Comparison of ENCODE assay signal across 9 cellular contexts in the genomic region with DNA sequence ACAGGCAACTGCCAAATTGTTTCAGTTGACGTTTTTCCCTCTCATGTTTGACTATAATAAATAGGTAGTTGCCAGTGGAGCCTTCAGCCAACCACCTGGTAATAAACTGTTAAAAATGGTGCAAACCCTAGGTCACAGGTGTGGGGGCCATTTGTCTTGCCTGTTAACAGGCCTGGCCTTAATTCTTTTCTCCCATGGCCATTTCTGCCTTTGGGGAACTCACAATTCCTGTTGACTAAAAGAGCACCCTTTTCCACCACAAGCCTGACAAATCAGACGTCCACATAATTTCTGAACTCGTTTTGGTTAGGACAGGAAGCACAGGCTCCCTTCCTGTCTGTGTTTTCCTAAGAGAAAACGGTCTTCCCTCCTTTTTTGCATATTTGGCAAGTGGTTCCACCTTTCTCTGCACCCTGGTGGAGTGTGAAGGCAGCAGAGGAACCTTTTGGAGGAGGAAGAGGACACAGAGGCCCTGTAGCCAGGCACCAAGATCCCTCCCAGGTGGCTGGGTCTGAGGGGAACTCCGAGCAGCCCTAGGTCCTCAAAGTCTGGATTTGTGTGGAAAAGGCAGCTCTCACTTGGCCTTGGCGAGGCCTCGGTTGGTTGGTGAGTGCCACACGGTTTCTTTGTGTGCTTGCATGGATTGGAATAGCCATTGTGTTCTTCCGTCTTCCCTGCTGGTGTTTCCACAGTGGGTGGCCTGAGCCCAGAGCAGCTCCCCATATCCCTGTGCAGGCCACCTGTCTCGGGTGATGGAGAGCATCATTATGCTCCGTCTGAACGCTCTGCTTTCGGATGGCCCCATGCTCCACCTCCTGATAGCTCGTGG. TPM values are rescaled to one million over a fixed set of nuclear protein-coding genes. Genes with fewer than 3 reads are reported as not detected.
DNase-seq lines count a peak whose midpoint lies in the region; FAIRE-seq and TF ChIP-seq lines count a peak whose summit lies in the region.
"Had no signal": no experiment of that assay in that cellular context is flagged by ENCODE, and none has a peak within 500 bp of the region (broad histone marks: within the 10 kb centered on the region; RNA-seq: fewer than 3 reads in every experiment).

No MANE protein-coding gene starts in this region.

- peaks cover 7 to 16% (median 11%) of the 10 kb centered on the region in 3 donors for H3K27me3 Mint-ChIP-seq in immature natural killer cell (ENCODE audit: low read depth in 3 of 3)

- DNase-seq in CD1c-positive myeloid dendritic cell (ENCODE audit: extremely low spot score): peak; percentile 46
- no peak for DNase-seq in GM19239 (ENCODE audit: insufficient read length, low spot score)
- no peak for DNase-seq in immature natural killer cell
- DNase-seq in kidney: no peak
- DNase-seq in AG08396 (ENCODE audit: low spot score): no peak
- no peak for DNase-seq in GDM1 (lab: John Stamatoyannopoulos, UW)
- no peak for DNase-seq in osteoblast (ENCODE audit: insufficient read length, low spot score, missing footprints)
- DNase-seq: anterior cingulate cortex had no signal

- peaks cover 86% of the 10 kb centered on the region for H3K79me2 ChIP-seq in SU-DHL-6 (ENCODE audit: insufficient read depth, low read length)
- H3K79me2 ChIP-seq in osteoblast (ENCODE audit: insufficient read depth, low read length): no peaks in the 10 kb centered on the region

- H3K9ac ChIP-seq in SU-DHL-6 (ENCODE audit: low read length) (peak overlapping the region; percentile 72), kidney (ENCODE audit: low read length in 2 of 2) (no peak overlapping the region)

- no peaks in the 10 kb centered on the region for H3K9me2 ChIP-seq in SU-DHL-6 (replicated peaks; ENCODE audit: insufficient read depth, low read length)

- no peak for TF ChIP-seq CTCF in SU-DHL-6 (IDR thresholded peaks at IDR 0.05; ENCODE audit: insufficient read depth, low read length, poor library complexity, severe bottlenecking)
- no peak for TF ChIP-seq CTCF in kidney (IDR thresholded peaks at IDR 0.05; ENCODE audit: borderline replicate concordance, extremely low read depth, insufficient read depth)
- no peak for TF ChIP-seq CTCF in osteoblast (IDR thresholded peaks at IDR 0.05; ENCODE audit: extremely low read depth, low read depth, low read length)

- H4K20me1 ChIP-seq in SU-DHL-6 (ENCODE audit: low read depth, low read length) (no peaks in the 10 kb centered on the region), osteoblast (ENCODE audit: insufficient read depth, low read length) (no peaks in the 10 kb centered on the region)

- H3K9me3 ChIP-seq in SU-DHL-6 (ENCODE audit: insufficient read depth, low read length) (no peaks in the 10 kb centered on the region), kidney (ENCODE audit: control insufficient read depth in 1 of 2, low read length in 2 of 2) (no peaks in the 10 kb centered on the region), osteoblast (ENCODE audit: low read depth, low read length) (no peaks in the 10 kb centered on the region)

- H3K4me1 Mint-ChIP-seq in immature natural killer cell: peaks cover 64 to 70% of the 10 kb centered on the region in 2 donors

- H3K4me2 ChIP-seq in SU-DHL-6 (ENCODE audit: low read depth, low read length, poor library complexity, severe bottlenecking) (peak overlapping the region; percentile 91), osteoblast (ENCODE audit: insufficient read depth, low read length) (no peak overlapping the region)

- no peaks in the 10 kb centered on the region for H3K4me1 ChIP-seq in kidney (ENCODE audit: control insufficient read depth in 1 of 2, insufficient read depth in 1 of 2, low read depth in 1 of 2, low read length in 2 of 2)
- H3K4me1 ChIP-seq in osteoblast (ENCODE audit: insufficient read depth, low read length): no peaks in the 10 kb centered on the region

- peak overlapping the region; percentile 81 for H3K4me3 ChIP-seq in SU-DHL-6 (ENCODE audit: insufficient read depth, low read length, poor library complexity, severe bottlenecking)
- no peak overlapping the region for H3K4me3 ChIP-seq in kidney (ENCODE audit: low read length in 2 of 2)
- H3K4me3 ChIP-seq in osteoblast (ENCODE audit: insufficient read depth, low read length): no peak overlapping the region

- intact Hi-C loops in kidney (cut with DNase I): no loop called here

- H3K36me3 ChIP-seq in SU-DHL-6 (ENCODE audit: low read length): peaks cover 5% of the 10 kb centered on the region; the same call in 1 of the 2 replicates
- H3K36me3 ChIP-seq in kidney (ENCODE audit: control insufficient read depth in 1 of 2, insufficient read depth in 2 of 2, low read length in 2 of 2): no peaks in the 10 kb centered on the region
- no peaks in the 10 kb centered on the region for H3K36me3 ChIP-seq in osteoblast (ENCODE audit: insufficient read depth, low read length)

- no peaks in the 10 kb centered on the region for H3K27me3 ChIP-seq in SU-DHL-6 (ENCODE audit: low read length)
- H3K27me3 ChIP-seq in osteoblast (ENCODE audit: insufficient read depth, low read length): peaks cover 28% of the 10 kb centered on the region

- peaks cover 16 to 27% (median 23%) of the 10 kb centered on the region in 3 donors for H3K36me3 Mint-ChIP-seq in immature natural killer cell

- peaks cover 86% of the 10 kb centered on the region for H3F3A ChIP-seq in SU-DHL-6 (ENCODE audit: insufficient read depth)

- peak; percentile 95 for FAIRE-seq in GM19239 (lab: Jason Lieb, UNC)
- FAIRE-seq in kidney (lab: Jason Lieb, UNC): no peak

- H3K9me3 Mint-ChIP-seq in immature natural killer cell: no peaks in the 10 kb centered on the region

- peak overlapping the region; percentile 88 to 97 (median 97) for H3K27ac Mint-ChIP-seq in immature natural killer cell

- H2AFZ ChIP-seq in SU-DHL-6 (ENCODE audit: low read depth, low read length, severe bottlenecking): no peak overlapping the region
- no peak overlapping the region for H2AFZ ChIP-seq in osteoblast (ENCODE audit: low read length)

- peak overlapping the region; percentile 93 for H3K27ac ChIP-seq in SU-DHL-6 (ENCODE audit: low read depth, low read length)
- no peak overlapping the region for H3K27ac ChIP-seq in kidney (ENCODE audit: low read depth in 2 of 2, low read length in 2 of 2)
- no peak overlapping the region for H3K27ac ChIP-seq in osteoblast (ENCODE audit: low read depth, low read length)

- H3K4me3 Mint-ChIP-seq in immature natural killer cell: peak overlapping the region; percentile 98 to 100 (median 99)

RNA-seq across cellular contexts. Expression of a gene that starts 4.0 kb away (rescaled TPM):
- polyA plus RNA-seq in immature natural killer cell (100 to 1,000 TPM in 1 of 3 donors, 10 to 100 TPM in 2; 79.5 to 307 (median 91.3) TPM), kidney (ENCODE audit: insufficient read depth, low read depth, low replicate concordance) (0.52 TPM)
- total RNA-seq in kidney (36.8 TPM), osteoblast (under 0.01 TPM in 1 of 2 replicates, not detected in the other)

Comparison
In these comparisons a context has a peak if more than half of its experiments do, and no peak if none do; other contexts are left out.
1. RNA of a gene that starts 4.0 kb away (total RNA-seq): 36.8 TPM in kidney (single experiment); under 0.01 TPM in osteoblast; every median in the first group is over 10 times any median in the second.